Comparison of ENCODE assay signal across 19 cellular contexts in genomic region chr5:150585781-150586461, GRCh38. TPM values are rescaled to one million over a fixed set of nuclear protein-coding genes. Genes with fewer than 3 reads are reported as not detected.
A peak's percentile ranks its signal among the peaks of the same experiment; 100 is the strongest.
DNase-seq lines count a peak whose midpoint lies in the region; ATAC-seq and TF ChIP-seq lines count a peak whose summit lies in the region.
"Had no signal": no experiment of that assay in that cellular context is flagged by ENCODE, and none has a peak within 500 bp of the region (broad histone marks: within the 10 kb centered on the region; RNA-seq: fewer than 3 reads in every experiment).

No MANE protein-coding gene starts in this region.

- H3K9me3 ChIP-seq in SJCRH30 (replicated peaks) (no peaks in the 10 kb centered on the region), psoas muscle (no peaks in the 10 kb centered on the region), spleen (no peaks in the 10 kb centered on the region), thyroid gland (no peaks in the 10 kb centered on the region)
- H3K9me3 ChIP-seq: heart right ventricle, neutrophil had no signal

- intact Hi-C loops in left colon (cut with DNase I, micrococcal nuclease), result no loop called here
- intact Hi-C loops in psoas muscle (cut with DNase I), result loop anchor here in 1 of 2 donors (5.0 kb wide), 1 partner anchor 66 kb away; no protein-coding TSS in a partner anchor
- intact Hi-C loops in spleen (cut with DNase I; ENCODE audit: low total_unique reads), result no loop called here
- intact Hi-C loops in thyroid gland (cut with DNase I), result no loop called here

- ATAC-seq in left colon, result peak; percentile 70
- peak; percentile 55 to 82 (median 60) for ATAC-seq in psoas muscle
- ATAC-seq in HG03342 (IDR thresholded peaks at IDR 0.05; ENCODE audit: unreplicated experiment), result no peak
- ATAC-seq: PC-3; stimulated activated naive B cell treated with anti-CD40 and anti-IgM and Interleukin-4, amounts not matched to agents 10 μg/mL and 1 μg/mL and 100 μg/mL, for 72 hours had no signal

- H3K4me1 ChIP-seq in SJCRH30 (peaks cover 47% of the 10 kb centered on the region), psoas muscle (peaks cover 25% of the 10 kb centered on the region), spleen (peaks cover 0 to 21% (median 8%) of the 10 kb centered on the region in 6 donors), thyroid gland (peaks cover 0 to 17% of the 10 kb centered on the region in 2 donors)

- H3K27me3 ChIP-seq in SJCRH30 (no peaks in the 10 kb centered on the region), psoas muscle (ENCODE audit: insufficient read depth in 3 of 3, low read length in 2 of 3) (peaks cover 0 to 3% (median 0%) of the 10 kb centered on the region in 3 donors), spleen (replicated peaks in 1 of 7) (peaks cover 0 to 8% (median 0%) of the 10 kb centered on the region in 7 donors), thyroid gland (no peaks in the 10 kb centered on the region)
- H3K27me3 ChIP-seq: heart right ventricle had no signal

- H3K27ac ChIP-seq in SJCRH30, result no peak overlapping the region
- H3K27ac ChIP-seq in psoas muscle, result peak overlapping the region; percentile 86
- no peak overlapping the region for H3K27ac ChIP-seq in spleen
- H3K27ac ChIP-seq in thyroid gland, result no peak overlapping the region
- H3K27ac ChIP-seq: neutrophil had no signal

- 25 to 40% (median 25%) methylated on average over 11 to 12 of the region's 12 CpGs for WGBS in psoas muscle, 3 donors
- 63 to 69% (median 68%) methylated on average over 12 of the region's 12 CpGs for WGBS in spleen, 5 donors
- 68 to 84% methylated on average over 8 to 9 of the region's 12 CpGs for WGBS in thyroid gland, 2 donors

- H3K4me3 ChIP-seq in SJCRH30, result no peak overlapping the region
- peak overlapping the region; percentile 45 for H3K4me3 ChIP-seq in psoas muscle
- no peak overlapping the region for H3K4me3 ChIP-seq in spleen
- H3K4me3 ChIP-seq in thyroid gland (replicated peaks in 1 of 3), result no peak overlapping the region
- H3K4me3 ChIP-seq: heart right ventricle had no signal

- no peak for TF ChIP-seq POLR2A in spleen (IDR thresholded peaks at IDR 0.05)
- TF ChIP-seq POLR2A in thyroid gland (IDR thresholded peaks at IDR 0.05), result no peak

- peak; percentile 75 for DNase-seq in NCI-H82 (lab: John Stamatoyannopoulos, UW)
- DNase-seq in SJCRH30, result peak; percentile 36 to 62
- DNase-seq in left colon, result peak; percentile 82 to 90
- DNase-seq in psoas muscle, result peak in 1 of 2 donors; percentile 68
- DNase-seq in spleen, result no peak
- no peak for DNase-seq in NCI-H446 (lab: John Stamatoyannopoulos, UW)
- no peak for DNase-seq in thyroid gland
- DNase-seq: activated B cell treated with CpG ODN at 0.5 μM for 24 hours; activated CD4-positive, alpha-beta memory T cell treated with anti-CD3 and anti-CD28 coated beads, Interleukin-2, amount 10 ng/mL, durations not matched to agents 7 days and 5 days; cortex of kidney; heart right ventricle; Karpas-422; NCI-H1048; NCI-H2029 treated with DMSO at 0.1 percent for 48 hours; NCI-H526 treated with DMSO at 0.1 percent for 48 hours; PC-3; stimulated activated naive B cell treated with anti-CD40 and anti-IgM and Interleukin-4, amounts not matched to agents 10 μg/mL and 1 μg/mL and 100 μg/mL, for 72 hours had no signal

- H3K36me3 ChIP-seq in SJCRH30 (no peaks in the 10 kb centered on the region), psoas muscle (ENCODE audit: insufficient read depth in 1 of 2, low read depth in 1 of 2) (no peaks in the 10 kb centered on the region), spleen (no peaks in the 10 kb centered on the region), thyroid gland (no peaks in the 10 kb centered on the region)
- H3K36me3 ChIP-seq: heart right ventricle, neutrophil had no signal

- TF ChIP-seq CTCF in psoas muscle (IDR thresholded peaks at IDR 0.05) (no peak), spleen (IDR thresholded peaks at IDR 0.05 in 8 of 11, conservative IDR thresholded peaks at IDR 0.05 in 3 of 11) (no peak), thyroid gland (IDR thresholded peaks at IDR 0.05) (no peak)

RNA-seq across cellular contexts. Expression of gene SYNPO, which starts 54.5 kb away (rescaled TPM):
- 2.3 and 3.2 TPM in 2 replicates for total RNA-seq in SJCRH30 (2014; rRNA removed; shearing (Covaris generic))
- total RNA-seq in left colon (10 to 100 TPM; 43.6 to 73.9 TPM), psoas muscle (100 to 1,000 TPM; 447 to 745 (median 673) TPM), spleen (100 to 1,000 TPM in 2 of 7 donors, 10 to 100 TPM in 5; 38.9 to 133 (median 68.9) TPM), thyroid gland (10 to 100 TPM in 3 of 4 donors, 1 to 10 TPM in 1; 8.8 to 19.3 (median 14.1) TPM)
- polyA plus RNA-seq in psoas muscle (100 to 1,000 TPM; 136 to 855 (median 503) TPM), spleen (10 to 100 TPM in 1 of 3 donors, 1 to 10 TPM in 2; 6.9 to 28.0 (median 9.3) TPM)

Comparison
In these comparisons a context has a peak if more than half of its experiments do, and no peak if none do; other contexts are left out.
1. DNase-seq: peak in NCI-H82 (single experiment), SJCRH30 (2 of 2) and left colon (2 of 2); none in spleen (single experiment), NCI-H446 (0 of 2) and thyroid gland (0 of 2).